ENCODE assay signal across 8 cellular contexts in the genomic region with DNA sequence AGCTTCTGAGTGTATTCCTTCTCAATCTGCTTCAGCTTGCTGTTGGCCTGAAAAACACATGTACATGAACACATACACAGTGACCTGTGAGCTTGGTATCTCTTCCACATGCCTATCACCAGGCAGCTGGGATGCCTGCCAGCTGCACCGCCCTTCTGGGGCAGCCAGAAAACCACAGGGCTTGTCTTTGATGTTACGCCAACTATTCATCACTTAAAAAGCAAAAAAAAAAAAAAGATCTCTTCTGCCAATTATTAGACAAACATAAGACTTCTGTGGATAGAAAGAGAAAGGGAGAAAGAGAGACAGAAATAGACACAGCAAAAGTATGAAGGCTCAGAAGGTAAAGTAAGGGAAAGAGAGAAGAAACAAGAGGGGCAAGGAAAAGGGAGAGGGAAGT.
A peak's percentile ranks its signal among the peaks of the same experiment; 100 is the strongest.
DNase-seq lines count a peak whose midpoint lies in the region; ATAC-seq, FAIRE-seq and TF ChIP-seq lines count a peak whose summit lies in the region.

No MANE protein-coding gene starts in this region.

- ATAC-seq in T-cell (replicated peaks in 1 of 4): peak; percentile 82 to 98 (median 97)
- ATAC-seq in lung (ENCODE audit: insufficient read depth, low FRiP score): peak; percentile 48
- no peak for ATAC-seq in GM19467 (IDR thresholded peaks at IDR 0.05; ENCODE audit: unreplicated experiment)

- H3K36me3 ChIP-seq in BLaER1 (no peaks in the 10 kb centered on the region), lung (ENCODE audit: control insufficient read depth in 2 of 2, insufficient read depth in 2 of 2, low read length in 2 of 2) (no peaks in the 10 kb centered on the region), tibial nerve (no peaks in the 10 kb centered on the region), Karpas-422 (ENCODE audit: insufficient read depth, low read length) (no peaks in the 10 kb centered on the region)

- H3K27me3 ChIP-seq in BLaER1 (no peaks in the 10 kb centered on the region), lung (ENCODE audit: control insufficient read depth, insufficient read depth) (no peaks in the 10 kb centered on the region), tibial nerve (no peaks in the 10 kb centered on the region), Karpas-422 (ENCODE audit: low read length) (no peaks in the 10 kb centered on the region)

- no peaks in the 10 kb centered on the region for H3K9me3 Mint-ChIP-seq in T-cell

- peak overlapping the region in 1 of 2 donors; percentile 55 for H3K27ac Mint-ChIP-seq in T-cell

- no peak overlapping the region for H3K9ac ChIP-seq in BLaER1
- no peak overlapping the region for H3K9ac ChIP-seq in Karpas-422 (ENCODE audit: low read length)

- H3K4me3 ChIP-seq in BLaER1: no peak overlapping the region
- H3K4me3 ChIP-seq in lung: no peak overlapping the region
- no peak overlapping the region for H3K4me3 ChIP-seq in tibial nerve
- H3K4me3 ChIP-seq in Karpas-422 (ENCODE audit: low read length): no peak overlapping the region

- TF ChIP-seq EP300 in tibial nerve (IDR thresholded peaks at IDR 0.05): peak in 1 of 2 donors; percentile 65

- H3K27ac ChIP-seq in BLaER1: no peak overlapping the region
- H3K27ac ChIP-seq in lung (ENCODE audit: low read depth in 1 of 2, low read length in 1 of 2): peak overlapping the region in 1 of 2 donors; percentile 31
- H3K27ac ChIP-seq in tibial nerve: peak overlapping the region in 2 of 4 donors; percentile 15 to 18
- H3K27ac ChIP-seq in Karpas-422 (ENCODE audit: low read length): no peak overlapping the region

- no peaks in the 10 kb centered on the region for H3K79me2 ChIP-seq in Karpas-422 (ENCODE audit: low read length)

- H3K4me2 ChIP-seq in BLaER1 (peak overlapping the region; percentile 59), Karpas-422 (ENCODE audit: low read depth, low read length, poor library complexity, severe bottlenecking) (no peak overlapping the region)

- H3K4me1 Mint-ChIP-seq in T-cell: peaks cover 21 to 23% (median 22%) of the 10 kb centered on the region in 3 donors

- no peak overlapping the region for H2AFZ ChIP-seq in Karpas-422 (ENCODE audit: low read length)

- POLR2A ChIA-PET in T-cell (lab: Charles Lee): no interaction called here

- TF ChIP-seq CTCF in lung (IDR thresholded peaks at IDR 0.05; ENCODE audit: control extremely low read depth, extremely low read depth): no peak
- TF ChIP-seq CTCF in tibial nerve (IDR thresholded peaks at IDR 0.05): no peak

- H4K20me1 ChIP-seq in BLaER1 (no peaks in the 10 kb centered on the region), Karpas-422 (ENCODE audit: insufficient read depth, low read depth, low read length) (no peaks in the 10 kb centered on the region)

- H3K4me1 ChIP-seq in BLaER1 (peaks cover 22% of the 10 kb centered on the region), lung (ENCODE audit: control insufficient read depth in 2 of 2, insufficient read depth in 2 of 2, low read length in 2 of 2) (peaks cover 3 to 5% of the 10 kb centered on the region in 2 donors), tibial nerve (peaks cover 0 to 33% (median 12%) of the 10 kb centered on the region in 4 donors), Karpas-422 (ENCODE audit: low read length) (no peaks in the 10 kb centered on the region)

- H3K27me3 Mint-ChIP-seq in T-cell: no peaks in the 10 kb centered on the region

- no peaks in the 10 kb centered on the region for H3K36me3 Mint-ChIP-seq in T-cell

- WGBS in lung, 2 donors: 2 to 5% methylated on average over 2 of the region's 2 CpGs
- 24 to 25% methylated on average over 2 of the region's 2 CpGs for WGBS in tibial nerve, 2 donors

- H3K4me3 Mint-ChIP-seq in T-cell: peak overlapping the region in 2 of 3 donors; percentile 9 to 50

- DNase-seq in HTR-8/SVneo (ENCODE audit: insufficient read length, low spot score) (peak; percentile 74), T-cell (peak; percentile 16 to 68 (median 52)), brain pericyte (ENCODE audit: low read depth, low spot score) (peak; percentile 73), lung (ENCODE audit: low spot score) (peak; percentile 75), tibial nerve (ENCODE audit: low spot score in 2 of 2) (peak; percentile 27 to 53), Karpas-422 (no peak)

- H3K9me3 ChIP-seq in BLaER1 (no peaks in the 10 kb centered on the region), lung (ENCODE audit: control insufficient read depth in 2 of 2, insufficient read depth in 1 of 2, low read length in 1 of 2) (peaks cover 0 to 2% of the 10 kb centered on the region in 2 donors), tibial nerve (no peaks in the 10 kb centered on the region), Karpas-422 (ENCODE audit: low read length) (no peaks in the 10 kb centered on the region)

- peak; percentile 67 for FAIRE-seq in HTR-8/SVneo (lab: Jason Lieb, UNC)

- TF ChIP-seq POLR2A in tibial nerve (IDR thresholded peaks at IDR 0.05): no peak

- H3K9me2 ChIP-seq in Karpas-422 (replicated peaks; ENCODE audit: insufficient read depth, low read length): no peaks in the 10 kb centered on the region

- CTCF ChIA-PET in T-cell (lab: Charles Lee): interaction anchor here in 1 of 2 donors (0.7 kb wide), 1 partner anchor 650 kb away, joined by 7 read pairs; no protein-coding TSS in a partner anchor
